Comparison of ENCODE assay signal across 30 cellular contexts in genomic region chr1:33529957-33530356, GRCh38. TPM values are rescaled to one million over a fixed set of nuclear protein-coding genes. Genes with fewer than 3 reads are reported as not detected.
DNase-seq lines count a peak whose midpoint lies in the region; FAIRE-seq and TF ChIP-seq lines count a peak whose summit lies in the region.
"Had no signal": no experiment of that assay in that cellular context is flagged by ENCODE, and none has a peak within 500 bp of the region (broad histone marks: within the 10 kb centered on the region; RNA-seq: fewer than 3 reads in every experiment).

No MANE protein-coding gene starts in this region.

- H2AFZ ChIP-seq in astrocyte (ENCODE audit: low read depth, low read length): no peak overlapping the region

- H3K4me1 ChIP-seq in HEK293 (ENCODE audit: control insufficient read depth, insufficient read depth, low read length) (no peaks in the 10 kb centered on the region), astrocyte (ENCODE audit: insufficient read depth, low read length) (no peaks in the 10 kb centered on the region)
- H3K4me1 ChIP-seq: A549, BE2C, BLaER1, Caco-2 had no signal

- CTCF ChIA-PET in HEK293 (lab: Yijun Ruan, JAX): no interaction called here

- no peak for DNase-seq in astrocyte (ENCODE audit: low read depth)
- DNase-seq in H54 (ENCODE audit: insufficient read length, low spot score): no peak
- no peak for DNase-seq in 8988T
- DNase-seq: ACHN; AML-193; BE2C; C1 segment of cervical spinal cord; Caco-2; Calu3; CD4-positive, alpha-beta memory T cell; CD4-positive, alpha-beta T cell; CD4-positive, CD25-positive, alpha-beta regulatory T cell; CD8-positive, alpha-beta memory T cell; CD8-positive, alpha-beta T cell; DMS 273 treated with DMSO at 0.1 percent for 48 hours; DMS153; DMS53; DMS79; DND-41; EL had no signal

- H3K36me3 Mint-ChIP-seq in astrocyte (ENCODE audit: low read depth, unreplicated experiment): peaks cover 11% of the 10 kb centered on the region
- H3K36me3 Mint-ChIP-seq: CD14-positive monocyte; CD4-positive, alpha-beta memory T cell; CD4-positive, CD25-positive, alpha-beta regulatory T cell; CD8-positive, alpha-beta memory T cell; CD8-positive, alpha-beta T cell had no signal

- no peaks in the 10 kb centered on the region for H3K79me2 ChIP-seq in astrocyte (ENCODE audit: insufficient read depth, low read length)

- H3K9me3 Mint-ChIP-seq in astrocyte (ENCODE audit: unreplicated experiment): peaks cover 4% of the 10 kb centered on the region
- H3K9me3 Mint-ChIP-seq: CD4-positive, alpha-beta memory T cell; CD4-positive, alpha-beta T cell had no signal

- H3K9ac ChIP-seq in astrocyte (ENCODE audit: low read length): no peak overlapping the region
- H3K9ac ChIP-seq: BLaER1; BLaER1 treated with 17β-estradiol and CSF1 and Interleukin-3, amounts not matched to agents 10 nM and 100 nM had no signal

- no peak for TF ChIP-seq CTCF in HEK293 (tag by site-specific recombination; IDR thresholded peaks at IDR 0.05)
- TF ChIP-seq CTCF in astrocyte (IDR thresholded peaks at IDR 0.05; ENCODE audit: insufficient read depth, low read depth, low read length): no peak

- no peak overlapping the region for H3K4me3 Mint-ChIP-seq in astrocyte (ENCODE audit: unreplicated experiment)
- H3K4me3 Mint-ChIP-seq: B cell; CD14-positive monocyte; CD4-positive, alpha-beta memory T cell; CD4-positive, alpha-beta T cell; CD4-positive, CD25-positive, alpha-beta regulatory T cell; CD8-positive, alpha-beta memory T cell; CD8-positive, alpha-beta T cell had no signal

- H3K27me3 Mint-ChIP-seq in astrocyte (ENCODE audit: low read depth, unreplicated experiment): peaks cover 10% of the 10 kb centered on the region

- no peaks in the 10 kb centered on the region for H3K9me3 ChIP-seq in HEK293 (ENCODE audit: control insufficient read depth, insufficient read depth, low read depth, low read length)
- H3K9me3 ChIP-seq in astrocyte (ENCODE audit: insufficient read depth, low read depth, low read length): no peaks in the 10 kb centered on the region
- H3K9me3 ChIP-seq: A549; BE2C; BLaER1; BLaER1 treated with 17β-estradiol and CSF1 and Interleukin-3, amounts not matched to agents 10 nM and 100 nM; Caco-2 had no signal

- H3K36me3 ChIP-seq in HEK293 (ENCODE audit: control insufficient read depth in 2 of 2, insufficient read depth in 1 of 2, low read length in 2 of 2): no peaks in the 10 kb centered on the region
- H3K36me3 ChIP-seq in astrocyte (ENCODE audit: insufficient read depth, low read length): no peaks in the 10 kb centered on the region
- H3K36me3 ChIP-seq: BE2C; BLaER1; BLaER1 treated with 17β-estradiol and CSF1 and Interleukin-3, amounts not matched to agents 10 nM and 100 nM had no signal

- H3K27me3 ChIP-seq in astrocyte (ENCODE audit: insufficient read depth, low read length): no peaks in the 10 kb centered on the region
- H3K27me3 ChIP-seq: BE2C; BLaER1; BLaER1 treated with 17β-estradiol and CSF1 and Interleukin-3, amounts not matched to agents 10 nM and 100 nM had no signal

- H4K20me1 ChIP-seq in astrocyte (ENCODE audit: insufficient read depth, low read length): no peaks in the 10 kb centered on the region
- H4K20me1 ChIP-seq: BLaER1; BLaER1 treated with 17β-estradiol and CSF1 and Interleukin-3, amounts not matched to agents 10 nM and 100 nM had no signal

- H3K4me3 ChIP-seq in HEK293 (ENCODE audit: low read depth, low read length): no peak overlapping the region
- no peak overlapping the region for H3K4me3 ChIP-seq in astrocyte (ENCODE audit: insufficient read depth, low read depth, low read length)
- H3K4me3 ChIP-seq: A549; BLaER1; BLaER1 treated with 17β-estradiol and CSF1 and Interleukin-3, amounts not matched to agents 10 nM and 100 nM had no signal

- no peak overlapping the region for H3K27ac ChIP-seq in HEK293 (ENCODE audit: extremely low read depth, low read depth, low read length)
- H3K27ac ChIP-seq in astrocyte (ENCODE audit: low read depth, low read length): no peak overlapping the region
- H3K27ac ChIP-seq: 22Rv1; A549; BLaER1; BLaER1 treated with 17β-estradiol and CSF1 and Interleukin-3, amounts not matched to agents 10 nM and 100 nM; C4-2B had no signal

- H3K27ac Mint-ChIP-seq in astrocyte (ENCODE audit: unreplicated experiment): no peak overlapping the region
- H3K27ac Mint-ChIP-seq: B cell; CD14-positive monocyte; CD4-positive, alpha-beta memory T cell; CD4-positive, alpha-beta T cell; CD4-positive, CD25-positive, alpha-beta regulatory T cell; CD8-positive, alpha-beta T cell had no signal

- H3K4me2 ChIP-seq in astrocyte (ENCODE audit: low read length): no peak overlapping the region
- H3K4me2 ChIP-seq: A549; BLaER1; BLaER1 treated with 17β-estradiol and CSF1 and Interleukin-3, amounts not matched to agents 10 nM and 100 nM had no signal

- FAIRE-seq in astrocyte (lab: Jason Lieb, UNC) (peak; percentile 47), H54 (lab: Jason Lieb, UNC) (no peak)
- FAIRE-seq: A204.1, A549, D721Med had no signal

- H3K4me1 Mint-ChIP-seq in astrocyte (ENCODE audit: low read depth, unreplicated experiment): no peaks in the 10 kb centered on the region
- H3K4me1 Mint-ChIP-seq: B cell; CD14-positive monocyte; CD4-positive, alpha-beta memory T cell; CD4-positive, CD25-positive, alpha-beta regulatory T cell; CD8-positive, alpha-beta memory T cell had no signal

- no peak for TF ChIP-seq POLR2A in H54 (IDR thresholded peaks at IDR 0.05; ENCODE audit: low read depth, low read length)

- POLR2A ChIA-PET in HEK293 (lab: Yijun Ruan, JAX): no interaction called here

TF ChIP-seq in HEK293, 187 proteins besides CTCF, POLR2A, EP300 and RAD21:
- no peak for TF ChIP-seq ZNF677 (tag by site-specific recombination; IDR thresholded peaks at IDR 0.05)
- TF ChIP-seq REST (tag by site-specific recombination; IDR thresholded peaks at IDR 0.05): no peak
- TF ChIP-seq ZNF544 (tag by site-specific recombination; IDR thresholded peaks at IDR 0.05): no peak
- no peak for TF ChIP-seq ZNF521 (tag by site-specific recombination; IDR thresholded peaks at IDR 0.05)
- no peak for TF ChIP-seq ZNF596 (tag by site-specific recombination; IDR thresholded peaks at IDR 0.05)
- peak; percentile 77 for TF ChIP-seq SCRT1 (tag by site-specific recombination; IDR thresholded peaks at IDR 0.05; ENCODE audit: borderline replicate concordance)
- TF ChIP-seq SCRT2 (tag by site-specific recombination; IDR thresholded peaks at IDR 0.05): peak; percentile 88
- no peak for TF ChIP-seq ZNF645 (tag by site-specific recombination; IDR thresholded peaks at IDR 0.05)
- no peak for TF ChIP-seq ZNF26 (tag by site-specific recombination; IDR thresholded peaks at IDR 0.05)
TF ChIP-seq in HEK293: peak in this region for 2.

RNA-seq across cellular contexts. Expression of gene ZSCAN20, which starts 57.5 kb away (rescaled TPM):
- total RNA-seq in astrocyte: 5.2 and 6.9 TPM in 2 replicates
